8 cellular contexts compared by ENCODE assay signal in the genomic region with DNA sequence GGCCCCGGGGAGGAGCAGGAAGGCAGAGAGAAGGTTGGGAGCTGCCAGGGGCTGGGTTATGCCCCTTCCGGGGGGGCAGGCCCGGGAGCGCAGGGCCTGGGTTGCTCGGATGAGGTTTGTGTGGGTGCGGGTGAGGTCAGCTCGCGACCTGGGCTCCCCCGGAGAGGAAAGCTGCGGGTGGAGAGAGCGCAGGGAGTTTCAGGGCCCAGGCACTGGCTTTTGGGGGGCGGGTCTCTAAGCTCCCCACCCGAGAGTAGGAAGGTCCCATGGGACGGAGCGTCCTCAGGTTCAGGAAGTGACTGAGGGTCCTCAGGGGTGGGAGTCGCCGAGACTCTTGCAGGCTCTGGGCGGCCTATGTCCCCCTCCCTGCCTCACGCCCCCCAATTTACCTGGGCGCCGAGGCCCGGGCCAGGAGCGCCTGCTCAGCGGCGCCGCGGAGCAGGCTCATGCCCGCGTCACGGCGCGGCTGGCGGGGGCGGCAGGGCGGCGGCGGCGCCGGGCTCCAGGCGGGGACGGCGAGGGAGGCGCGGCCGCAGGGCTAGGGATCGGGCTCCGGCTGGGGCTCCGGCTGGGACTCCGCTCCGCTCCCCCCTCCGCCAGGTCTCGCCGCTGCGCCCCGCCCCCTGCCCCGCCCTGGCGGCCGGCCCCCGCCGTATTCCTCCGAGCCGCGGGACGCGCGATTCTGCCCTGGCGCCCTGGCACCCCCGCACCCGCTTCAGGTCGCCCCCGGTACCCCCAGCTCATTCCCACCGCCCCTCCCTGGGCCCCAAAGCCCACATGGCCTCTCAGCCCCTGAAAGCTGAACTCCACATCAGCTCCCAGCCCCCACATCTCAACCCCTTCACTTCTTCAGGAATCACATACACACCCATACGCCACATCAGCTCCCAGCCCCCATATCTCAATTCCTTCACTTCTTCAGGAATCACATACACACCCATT. TPM values are rescaled to one million over a fixed set of nuclear protein-coding genes. Genes with fewer than 3 reads are reported as not detected.
A peak's percentile ranks its signal among the peaks of the same experiment; 100 is the strongest.
DNase-seq lines count a peak whose midpoint lies in the region; ATAC-seq, FAIRE-seq and TF ChIP-seq lines count a peak whose summit lies in the region.

TSS of gene DOK4 (minus strand) at position 578 of the 942 bp plus-strand sequence. CDS start 6,986 bp downstream, outside the sequence.

- H3K36me3 ChIP-seq in WERI-Rb-1 (no peaks in the 10 kb centered on the region), iPS-20b (ENCODE audit: insufficient read depth, low read depth, low read length) (no peaks in the 10 kb centered on the region), small intestine (ENCODE audit: control insufficient read depth in 2 of 2, insufficient read depth in 2 of 2, low read length in 2 of 2) (no peaks in the 10 kb centered on the region)

- H3K9ac ChIP-seq in iPS-20b (ENCODE audit: low read depth, low read length), result peak within 1 kb of the TSS; percentile 61; the same call in 1 of the 2 replicates

- WGBS in small intestine, 3 donors, result 1 to 2% (median 2%) methylated on average over 27 to 73 of the region's 73 CpGs

- DNase-seq in HCEC 1CT (peak; percentile 66), MV-4-11 (lab: John Stamatoyannopoulos, UW) (peak; percentile 36), WERI-Rb-1 (peak; percentile 76), T47D (ENCODE audit: low read depth in 1 of 2, low spot score in 1 of 2) (peak; percentile 72 to 93), small intestine (peak; percentile 76)

- no peak for TF ChIP-seq CTCF in WERI-Rb-1 (IDR thresholded peaks at IDR 0.05; ENCODE audit: low read depth, low read length)

- no peak within 1 kb of the TSS; the same call in 1 of the 2 replicates for H3K27ac ChIP-seq in WERI-Rb-1
- no peak within 1 kb of the TSS for H3K27ac ChIP-seq in iPS-20b (ENCODE audit: low read length)
- peak within 1 kb of the TSS; percentile 73 to 86 for H3K27ac ChIP-seq in small intestine (ENCODE audit: low read depth in 1 of 2, low read length in 1 of 2)

- no peaks in the 10 kb centered on the region for H3K27me3 ChIP-seq in WERI-Rb-1 (ENCODE audit: insufficient read depth, low read depth, severe bottlenecking)
- peaks cover 15% of the 10 kb centered on the region for H3K27me3 ChIP-seq in iPS-20b (ENCODE audit: insufficient read depth, low read length)
- H3K27me3 ChIP-seq in small intestine (ENCODE audit: control insufficient read depth in 2 of 2, insufficient read depth in 2 of 2, low read length in 2 of 2), result no peaks in the 10 kb centered on the region

- in situ Hi-C loops in T47D (cut with HindIII; ENCODE audit: low pct_unique_long_range_greater_than_20kb, low sequenced_read_pairs), result no loop called here

- no peaks in the 10 kb centered on the region for H3K4me1 ChIP-seq in iPS-20b (ENCODE audit: insufficient read depth, low read length)
- peaks cover 0 to 7% of the 10 kb centered on the region in 2 donors for H3K4me1 ChIP-seq in small intestine (ENCODE audit: control insufficient read depth in 2 of 2, insufficient read depth in 1 of 2, low read depth in 1 of 2, low read length in 1 of 2)

- H3K9me3 ChIP-seq in WERI-Rb-1 (ENCODE audit: severe bottlenecking) (peaks cover 5% of the 10 kb centered on the region), iPS-20b (ENCODE audit: insufficient read depth, low read depth, low read length) (no peaks in the 10 kb centered on the region), small intestine (ENCODE audit: control insufficient read depth, low read depth) (no peaks in the 10 kb centered on the region)

- ATAC-seq in GM18873 (IDR thresholded peaks at IDR 0.05; ENCODE audit: low FRiP score, unreplicated experiment), result no peak

- FAIRE-seq in small intestine (lab: Jason Lieb, UNC), result no peak

- H3K4me3 ChIP-seq in GM08714 (ENCODE audit: low read length) (peak within 1 kb of the TSS; percentile 63), WERI-Rb-1 (ENCODE audit: low read depth, low read length) (peak within 1 kb of the TSS; percentile 63), iPS-20b (ENCODE audit: low read length) (peak within 1 kb of the TSS; percentile 86), small intestine (ENCODE audit: low read depth in 1 of 2, low read length in 2 of 2) (peak within 1 kb of the TSS; percentile 71 to 83)

RNA-seq across cellular contexts. Expression of gene DOK4, which starts in this region (rescaled TPM):
- 100 to 1,000 TPM in 2 of 3 donors, 10 to 100 TPM in 1; 53.0 to 135 (median 112) TPM for polyA plus RNA-seq in small intestine

Comparison
In these comparisons a context has a peak if more than half of its experiments do, and no peak if none do; other contexts are left out.
1. H3K27ac ChIP-seq: peak in small intestine (2 of 2); none in WERI-Rb-1 (single experiment) and iPS-20b (single experiment).
2. Peak in every context shown above with its lines, with median percentiles within 50 percentile points of each other: H3K4me3 ChIP-seq and DNase-seq.